Comparison of ENCODE assay signal across 17 cellular contexts in the genomic region with DNA sequence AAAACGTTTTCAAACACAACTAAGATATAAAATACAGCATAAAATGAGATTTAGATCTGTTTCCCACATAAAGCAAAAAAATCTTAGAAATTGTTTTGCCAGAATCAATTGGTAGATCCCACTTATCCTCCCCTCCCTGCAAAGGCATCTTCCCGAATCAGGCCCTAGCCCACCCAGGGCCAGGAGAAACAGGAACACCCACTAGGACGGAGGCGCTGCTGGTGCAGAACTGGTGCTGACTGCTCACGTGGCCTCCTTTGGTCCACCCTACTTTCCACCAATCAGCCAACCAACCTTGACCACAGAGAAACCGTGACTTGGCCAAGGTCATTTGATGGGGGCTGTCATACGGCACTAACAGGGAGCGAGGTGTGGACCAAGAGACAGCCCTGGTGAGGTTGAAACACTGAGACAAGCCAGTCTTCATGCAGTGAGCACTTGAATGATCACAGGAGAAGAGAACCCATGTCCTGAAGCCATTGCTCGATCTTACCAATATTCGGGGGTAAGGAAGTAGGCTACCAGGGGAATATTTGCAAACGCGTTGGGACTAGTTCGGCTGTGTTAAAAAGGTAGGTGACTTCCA. TPM values are rescaled to one million over a fixed set of nuclear protein-coding genes. Genes with fewer than 3 reads are reported as not detected.
A peak's percentile ranks its signal among the peaks of the same experiment; 100 is the strongest.
DNase-seq lines count a peak whose midpoint lies in the region; ATAC-seq and TF ChIP-seq lines count a peak whose summit lies in the region.
"Had no signal": no experiment of that assay in that cellular context is flagged by ENCODE, and none has a peak within 500 bp of the region (broad histone marks: within the 10 kb centered on the region; RNA-seq: fewer than 3 reads in every experiment).

No MANE protein-coding gene starts in this region.

- H4K20me1 ChIP-seq in osteoblast (ENCODE audit: insufficient read depth, low read length) = peaks cover 67% of the 10 kb centered on the region

- no peak overlapping the region for H3K4me3 ChIP-seq in osteoblast (ENCODE audit: insufficient read depth, low read length)
- H3K4me3 ChIP-seq: esophagus muscularis mucosa, psoas muscle, spleen had no signal

- H3K4me3 Mint-ChIP-seq in activated CD8-positive, alpha-beta memory T cell treated with anti-CD3 and anti-CD28 coated beads, Interleukin-2, amount 10 ng/mL, durations not matched to agents 7 days and 5 days = no peak overlapping the region
- H3K4me3 Mint-ChIP-seq in T-helper 17 cell = peak overlapping the region; percentile 55
- no peak overlapping the region for H3K4me3 Mint-ChIP-seq in central memory CD8-positive, alpha-beta T cell

- no peak overlapping the region for H3K27ac ChIP-seq in osteoblast (ENCODE audit: low read depth, low read length)
- H3K27ac ChIP-seq: esophagus muscularis mucosa, psoas muscle had no signal

- TF ChIP-seq CTCF in osteoblast (IDR thresholded peaks at IDR 0.05; ENCODE audit: extremely low read depth, low read depth, low read length) = no peak

- peaks cover 63% of the 10 kb centered on the region for H3K36me3 ChIP-seq in osteoblast (ENCODE audit: insufficient read depth, low read length)

- H3K9me3 Mint-ChIP-seq in activated CD8-positive, alpha-beta memory T cell treated with anti-CD3 and anti-CD28 coated beads, Interleukin-2, amount 10 ng/mL, durations not matched to agents 7 days and 5 days (ENCODE audit: low read depth) = no peaks in the 10 kb centered on the region
- H3K9me3 Mint-ChIP-seq in central memory CD8-positive, alpha-beta T cell = no peaks in the 10 kb centered on the region

- no peak overlapping the region for H3K4me2 ChIP-seq in osteoblast (ENCODE audit: insufficient read depth, low read length)

- H2AFZ ChIP-seq in osteoblast (ENCODE audit: low read length) = no peak overlapping the region

- H3K27me3 ChIP-seq in osteoblast (ENCODE audit: insufficient read depth, low read length) = no peaks in the 10 kb centered on the region
- H3K27me3 ChIP-seq: esophagus muscularis mucosa, spleen had no signal

- no peaks in the 10 kb centered on the region for H3K27me3 Mint-ChIP-seq in activated CD8-positive, alpha-beta memory T cell treated with anti-CD3 and anti-CD28 coated beads, Interleukin-2, amount 10 ng/mL, durations not matched to agents 7 days and 5 days
- no peaks in the 10 kb centered on the region for H3K27me3 Mint-ChIP-seq in T-helper 17 cell
- H3K27me3 Mint-ChIP-seq in central memory CD8-positive, alpha-beta T cell = no peaks in the 10 kb centered on the region

- H3K4me1 ChIP-seq in osteoblast (ENCODE audit: insufficient read depth, low read length) = peaks cover 9% of the 10 kb centered on the region

- H3K27ac Mint-ChIP-seq in activated CD8-positive, alpha-beta memory T cell treated with anti-CD3 and anti-CD28 coated beads, Interleukin-2, amount 10 ng/mL, durations not matched to agents 7 days and 5 days = peak overlapping the region; percentile 65
- H3K27ac Mint-ChIP-seq in T-helper 17 cell = peak overlapping the region; percentile 83
- H3K27ac Mint-ChIP-seq in central memory CD8-positive, alpha-beta T cell (ENCODE audit: low read depth) = peak overlapping the region; percentile 44

- H3K79me2 ChIP-seq in osteoblast (ENCODE audit: insufficient read depth, low read length) = peaks cover 90% of the 10 kb centered on the region

- CTCF ChIA-PET in activated CD8-positive, alpha-beta memory T cell treated with anti-CD3 and anti-CD28 coated beads, Interleukin-2, amount 10 ng/mL, durations not matched to agents 7 days and 5 days (lab: Charles Lee) = interaction anchor here (8.2 kb wide), 1 partner anchor 11 kb away, joined by 100 read pairs; no protein-coding TSS in a partner anchor

- H3K4me1 Mint-ChIP-seq in activated CD8-positive, alpha-beta memory T cell treated with anti-CD3 and anti-CD28 coated beads, Interleukin-2, amount 10 ng/mL, durations not matched to agents 7 days and 5 days = peaks cover 65% of the 10 kb centered on the region
- H3K4me1 Mint-ChIP-seq in T-helper 17 cell = peaks cover 21% of the 10 kb centered on the region
- peaks cover 61% of the 10 kb centered on the region for H3K4me1 Mint-ChIP-seq in central memory CD8-positive, alpha-beta T cell

- DNase-seq in activated CD8-positive, alpha-beta memory T cell treated with anti-CD3 and anti-CD28 coated beads, Interleukin-2, amount 10 ng/mL, durations not matched to agents 7 days and 5 days = no peak
- no peak for DNase-seq in activated CD8-positive, alpha-beta memory T cell treated with anti-CD3 and anti-CD28 coated beads for 24 hours
- no peak for DNase-seq in T-helper 17 cell
- DNase-seq in central memory CD8-positive, alpha-beta T cell (ENCODE audit: low spot score in 2 of 2) = no peak
- peak; percentile 47 for DNase-seq in osteoblast (ENCODE audit: insufficient read length, low spot score, missing footprints)
- DNase-seq in NCI-H82 (lab: John Stamatoyannopoulos, UW) = no peak
- DNase-seq: NCI-H1436 treated with DMSO at 0.1 percent for 48 hours; NCI-H2227 treated with DMSO at 0.1 percent for 48 hours; NK-92 treated with Interleukin-12 subunit alpha and Interleukin-12 subunit beta, amount 100 ng/mL, for 24 hours; psoas muscle; RPMI8226; spleen; SW 1271; trophoblast cell had no signal

- ATAC-seq in activated CD8-positive, alpha-beta memory T cell treated with anti-CD3 and anti-CD28 coated beads, Interleukin-2, amount 10 ng/mL, durations not matched to agents 7 days and 5 days = no peak
- ATAC-seq in T-helper 17 cell = no peak
- no peak for ATAC-seq in central memory CD8-positive, alpha-beta T cell (replicated peaks; ENCODE audit: extremely low read depth, poor library complexity, severe bottlenecking)
- ATAC-seq in GM21515 (IDR thresholded peaks at IDR 0.05; ENCODE audit: unreplicated experiment) = no peak
- no peak for ATAC-seq in GM18873 (IDR thresholded peaks at IDR 0.05; ENCODE audit: low FRiP score, unreplicated experiment)

- H3K9me3 ChIP-seq in T-helper 17 cell (ENCODE audit: control insufficient read depth, low read length, poor library complexity, severe bottlenecking) (no peaks in the 10 kb centered on the region), osteoblast (ENCODE audit: low read depth, low read length) (no peaks in the 10 kb centered on the region)
- H3K9me3 ChIP-seq: esophagus muscularis mucosa, psoas muscle, spleen had no signal

- H3K36me3 Mint-ChIP-seq in activated CD8-positive, alpha-beta memory T cell treated with anti-CD3 and anti-CD28 coated beads, Interleukin-2, amount 10 ng/mL, durations not matched to agents 7 days and 5 days = peaks cover 45% of the 10 kb centered on the region
- peaks cover 7% of the 10 kb centered on the region for H3K36me3 Mint-ChIP-seq in T-helper 17 cell (ENCODE audit: low read depth)
- peaks cover 63% of the 10 kb centered on the region for H3K36me3 Mint-ChIP-seq in central memory CD8-positive, alpha-beta T cell (ENCODE audit: insufficient read depth)

RNA-seq across cellular contexts. Expression of a gene that starts 5.2 kb away (rescaled TPM):
- 10 to 100 TPM; 14.9 to 23.2 TPM for total RNA-seq in activated CD8-positive, alpha-beta memory T cell treated with anti-CD3 and anti-CD28 coated beads, Interleukin-2, amount 10 ng/mL, durations not matched to agents 7 days and 5 days
- total RNA-seq in T-helper 17 cell = 10 to 100 TPM; 14.1 to 16.0 TPM
- 10.3 and 15.2 TPM in 2 replicates for total RNA-seq in osteoblast

RNA-seq across cellular contexts. Expression of a gene that starts 5.3 kb away (rescaled TPM):
- 10 to 100 TPM; 35.4 to 35.6 TPM for total RNA-seq in activated CD8-positive, alpha-beta memory T cell treated with anti-CD3 and anti-CD28 coated beads, Interleukin-2, amount 10 ng/mL, durations not matched to agents 7 days and 5 days
- 10 to 100 TPM; 34.9 to 46.9 TPM for total RNA-seq in T-helper 17 cell
- total RNA-seq in osteoblast = 21.0 and 24.8 TPM in 2 replicates

RNA-seq across cellular contexts. Expression of a gene that starts 13.6 kb away (rescaled TPM):
- total RNA-seq in activated CD8-positive, alpha-beta memory T cell treated with anti-CD3 and anti-CD28 coated beads, Interleukin-2, amount 10 ng/mL, durations not matched to agents 7 days and 5 days = 1,000 to 10,000 TPM; 1,729 to 2,113 TPM
- 1,000 to 10,000 TPM; 2,417 to 2,552 TPM for total RNA-seq in T-helper 17 cell
- total RNA-seq in osteoblast = 1,638 and 1,763 TPM in 2 replicates

RNA-seq across cellular contexts. Expression of a gene that starts 13.7 kb away (rescaled TPM):
- 10 to 100 TPM; 28.8 to 35.9 TPM for total RNA-seq in activated CD8-positive, alpha-beta memory T cell treated with anti-CD3 and anti-CD28 coated beads, Interleukin-2, amount 10 ng/mL, durations not matched to agents 7 days and 5 days
- 10 to 100 TPM; 23.4 to 23.6 TPM for total RNA-seq in T-helper 17 cell
- 14.5 and 15.3 TPM in 2 replicates for total RNA-seq in osteoblast

RNA-seq across cellular contexts. Expression of a gene that starts 14.3 kb away (rescaled TPM):
- 100 to 1,000 TPM; 218 to 304 TPM for total RNA-seq in activated CD8-positive, alpha-beta memory T cell treated with anti-CD3 and anti-CD28 coated beads, Interleukin-2, amount 10 ng/mL, durations not matched to agents 7 days and 5 days
- total RNA-seq in T-helper 17 cell (100 to 1,000 TPM; 116 to 124 TPM), osteoblast (366 and 392 TPM in 2 replicates)
